In the genomic region with DNA sequence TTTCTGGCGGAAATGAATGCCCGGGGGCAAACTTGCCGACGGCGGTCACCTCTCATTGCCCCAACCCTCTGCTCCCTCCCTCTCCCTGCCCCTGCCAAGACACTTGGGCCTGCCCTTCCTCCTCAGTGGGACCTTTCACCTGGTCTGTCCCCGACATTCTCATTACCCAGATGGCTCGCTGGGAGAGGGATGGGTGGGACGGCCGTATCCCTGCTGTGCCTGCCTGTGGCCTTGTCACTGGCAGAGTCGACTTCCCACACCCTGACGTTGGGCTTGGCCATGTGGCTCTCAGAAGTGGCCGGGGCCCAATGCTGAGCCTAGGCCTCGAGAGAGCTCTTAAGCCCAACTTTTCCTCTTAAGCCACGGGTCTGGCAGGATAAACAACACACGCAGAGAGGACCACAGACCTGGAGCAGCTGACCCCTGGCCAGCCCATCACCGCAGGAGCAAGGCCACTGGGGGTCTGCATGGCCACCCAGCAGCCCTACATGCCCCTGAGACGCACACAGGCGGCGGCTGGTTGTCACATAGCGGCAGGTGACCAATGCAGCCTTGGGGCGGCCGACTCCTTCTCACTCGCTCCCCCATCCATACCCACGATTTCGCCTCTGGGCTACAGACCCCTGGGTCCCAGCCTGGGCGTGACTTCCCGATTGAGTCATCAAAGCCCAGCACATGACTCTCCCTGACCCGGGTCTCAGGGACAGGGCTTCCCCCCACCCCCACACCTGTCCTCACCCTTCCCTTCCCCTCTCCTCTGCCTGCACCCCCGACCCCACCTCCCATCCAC, we compare ENCODE assay signal across 1 cellular context.
TF ChIP-seq lines count a peak whose summit lies in the region.

No MANE protein-coding gene starts in this region.

TF ChIP-seq in H1, 55 proteins besides CTCF, POLR2A, EP300 and RAD21 (continued from another document):
- TF ChIP-seq YY1 (IDR thresholded peaks at IDR 0.05; ENCODE audit: low read depth, low read length) (no peak), GABPA (IDR thresholded peaks at IDR 0.05; ENCODE audit: borderline replicate concordance, insufficient read depth, low read length) (no peak), BCL11A (IDR thresholded peaks at IDR 0.05; ENCODE audit: low read depth in 2 of 2, low read length in 2 of 2) (no peak), BRCA1 (IDR thresholded peaks at IDR 0.05; ENCODE audit: low read depth, low read length) (no peak), CHD7 (IDR thresholded peaks at IDR 0.05; ENCODE audit: insufficient replicate concordance, low read length) (no peak), GTF2F1 (IDR thresholded peaks at IDR 0.05; ENCODE audit: borderline replicate concordance, low read depth, low read length) (no peak), RXRA (IDR thresholded peaks at IDR 0.05; ENCODE audit: insufficient read depth, low read depth, low read length) (no peak), FOSL1 (IDR thresholded peaks at IDR 0.05; ENCODE audit: insufficient read depth, low read depth, low read length) (no peak), ASH2L (IDR thresholded peaks at IDR 0.05; ENCODE audit: low read length) (no peak)
- TF ChIP-seq, protein P1, sequence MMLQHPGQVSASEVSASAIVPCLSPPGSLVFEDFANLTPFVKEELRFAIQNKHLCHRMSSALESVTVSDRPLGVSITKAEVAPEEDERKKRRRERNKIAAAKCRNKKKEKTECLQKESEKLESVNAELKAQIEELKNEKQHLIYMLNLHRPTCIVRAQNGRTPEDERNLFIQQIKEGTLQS (IDR thresholded peaks at IDR 0.05; ENCODE audit: insufficient read depth, low read depth, low read length): no peak
